Comparison of ENCODE assay signal across 17 cellular contexts in the genomic region with DNA sequence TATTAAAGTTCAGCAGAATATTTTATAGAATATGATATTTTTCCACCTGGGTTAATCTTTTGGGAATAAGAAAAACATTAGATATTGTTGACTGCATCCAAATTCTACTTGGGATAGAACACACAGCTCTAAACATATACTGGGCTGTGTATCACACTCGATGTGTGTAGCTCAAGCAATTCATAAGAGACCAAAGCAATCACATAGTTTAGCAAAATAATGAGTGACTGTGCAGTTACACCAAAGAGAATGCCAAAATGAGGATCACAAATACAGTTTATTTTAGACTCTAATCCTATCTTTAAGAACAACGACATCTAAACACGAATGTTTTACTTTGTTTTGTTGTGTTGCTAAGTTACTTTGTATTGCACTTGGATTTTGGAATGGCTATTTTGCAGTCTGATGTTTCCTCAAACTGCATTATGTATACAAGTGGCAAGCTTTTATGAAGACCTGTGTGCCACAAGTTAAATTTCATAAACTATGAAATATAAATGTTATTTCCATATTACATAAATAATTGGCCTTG.
A peak's percentile ranks its signal among the peaks of the same experiment; 100 is the strongest.
DNase-seq lines count a peak whose midpoint lies in the region; ATAC-seq, FAIRE-seq and TF ChIP-seq lines count a peak whose summit lies in the region.
"Had no signal": no experiment of that assay in that cellular context is flagged by ENCODE, and none has a peak within 500 bp of the region (broad histone marks: within the 10 kb centered on the region; RNA-seq: fewer than 3 reads in every experiment).

No MANE protein-coding gene starts in this region.

- no peaks in the 10 kb centered on the region for H3K27me3 ChIP-seq in astrocyte (ENCODE audit: insufficient read depth, low read length)
- H3K27me3 ChIP-seq in left ventricle myocardium inferior (ENCODE audit: low read depth), result no peaks in the 10 kb centered on the region
- no peaks in the 10 kb centered on the region for H3K27me3 ChIP-seq in Karpas-422 (ENCODE audit: low read length)
- H3K27me3 ChIP-seq: adrenal gland had no signal

- DNase-seq in AG10803 (ENCODE audit: low read depth) (peak; percentile 50), astrocyte (ENCODE audit: low read depth) (no peak), left ventricle myocardium inferior (no peak), sciatic nerve (ENCODE audit: low spot score) (no peak), HEK293T (ENCODE audit: extremely low spot score) (no peak), foreskin fibroblast (no peak), Karpas-422 (no peak), OCI-M1 (lab: John Stamatoyannopoulos, UW) (no peak)
- DNase-seq: activated CD4-positive, alpha-beta T cell treated with anti-CD3 and anti-CD28 coated beads, Interleukin-2, amount 10 ng/mL, durations not matched to agents 7 days and 5 days; activated T-cell treated with anti-CD3 and anti-CD28 coated beads, Interleukin-2, amount 50 U/mL, for 4 hours; adrenal gland; islet precursor cell; MM.1S; NCI-H2171 treated with DMSO at 0.1 percent for 48 hours; SIG-M5; stimulated activated CD4-positive, alpha-beta T cell treated with anti-CD3 and anti-CD28 coated beads, Interleukin-4, amount 100 ng/mL, for 24 hours had no signal

- no peaks in the 10 kb centered on the region for H3K27me3 Mint-ChIP-seq in astrocyte (ENCODE audit: low read depth, unreplicated experiment)
- H3K27me3 Mint-ChIP-seq: activated CD4-positive, alpha-beta T cell treated with anti-CD3 and anti-CD28 coated beads, Interleukin-2, amount 10 ng/mL, durations not matched to agents 7 days and 5 days had no signal

- no peaks in the 10 kb centered on the region for H3K9me3 Mint-ChIP-seq in astrocyte (ENCODE audit: unreplicated experiment)
- H3K9me3 Mint-ChIP-seq: activated CD4-positive, alpha-beta T cell treated with anti-CD3 and anti-CD28 coated beads, Interleukin-2, amount 10 ng/mL, durations not matched to agents 7 days and 5 days; activated T-cell treated with anti-CD3 and anti-CD28 coated beads, Interleukin-2, amount 50 U/mL, for 4 hours had no signal

- H3K4me1 ChIP-seq in astrocyte (ENCODE audit: insufficient read depth, low read length), result peaks cover 17% of the 10 kb centered on the region
- H3K4me1 ChIP-seq in left ventricle myocardium inferior, result peaks cover 73% of the 10 kb centered on the region
- no peaks in the 10 kb centered on the region for H3K4me1 ChIP-seq in Karpas-422 (ENCODE audit: low read length)
- H3K4me1 ChIP-seq: adrenal gland had no signal

- TF ChIP-seq CTCF in AG10803 (conservative IDR thresholded peaks at IDR 0.05; ENCODE audit: low read length), result no peak
- no peak for TF ChIP-seq CTCF in astrocyte (IDR thresholded peaks at IDR 0.05; ENCODE audit: insufficient read depth, low read depth, low read length)
- no peak for TF ChIP-seq CTCF in left ventricle myocardium inferior (IDR thresholded peaks at IDR 0.05; ENCODE audit: borderline replicate concordance)
- TF ChIP-seq CTCF in foreskin fibroblast (IDR thresholded peaks at IDR 0.05; ENCODE audit: low read depth, low read length), result no peak

- H3K9ac ChIP-seq in astrocyte (ENCODE audit: low read length) (no peak overlapping the region), Karpas-422 (ENCODE audit: low read length) (no peak overlapping the region)

- H3K4me2 ChIP-seq in astrocyte (ENCODE audit: low read length) (no peak overlapping the region), Karpas-422 (ENCODE audit: low read depth, low read length, poor library complexity, severe bottlenecking) (no peak overlapping the region)

- H2AFZ ChIP-seq in astrocyte (ENCODE audit: low read depth, low read length) (no peak overlapping the region), Karpas-422 (ENCODE audit: low read length) (no peak overlapping the region)

- peak overlapping the region; percentile 85 for H3K27ac ChIP-seq in astrocyte (ENCODE audit: low read depth, low read length)
- peak overlapping the region; percentile 65 for H3K27ac ChIP-seq in left ventricle myocardium inferior (replicated peaks)
- no peak overlapping the region for H3K27ac ChIP-seq in Karpas-422 (ENCODE audit: low read length)
- H3K27ac ChIP-seq: adrenal gland had no signal

- H4K20me1 ChIP-seq in astrocyte (ENCODE audit: insufficient read depth, low read length), result no peaks in the 10 kb centered on the region
- no peaks in the 10 kb centered on the region for H4K20me1 ChIP-seq in Karpas-422 (ENCODE audit: insufficient read depth, low read depth, low read length)

- H3K36me3 Mint-ChIP-seq in astrocyte (ENCODE audit: low read depth, unreplicated experiment), result peaks cover 18% of the 10 kb centered on the region

- no peaks in the 10 kb centered on the region for H3K9me3 ChIP-seq in astrocyte (ENCODE audit: insufficient read depth, low read depth, low read length)
- no peaks in the 10 kb centered on the region for H3K9me3 ChIP-seq in left ventricle myocardium inferior (replicated peaks)
- H3K9me3 ChIP-seq in Karpas-422 (ENCODE audit: low read length), result no peaks in the 10 kb centered on the region

- ATAC-seq in sciatic nerve, result peak; percentile 53
- ATAC-seq: activated T-cell treated with anti-CD3 and anti-CD28 coated beads, Interleukin-2, amount 50 U/mL, for 4 hours had no signal

- H3K9me2 ChIP-seq in Karpas-422 (replicated peaks; ENCODE audit: insufficient read depth, low read length), result no peaks in the 10 kb centered on the region

- FAIRE-seq in astrocyte (lab: Jason Lieb, UNC), result no peak
- FAIRE-seq: frontal cortex had no signal

- H3K79me2 ChIP-seq in astrocyte (ENCODE audit: insufficient read depth, low read length) (no peaks in the 10 kb centered on the region), Karpas-422 (ENCODE audit: low read length) (no peaks in the 10 kb centered on the region)

- no peak overlapping the region for H3K4me3 ChIP-seq in AG10803 (ENCODE audit: low read length)
- no peak overlapping the region for H3K4me3 ChIP-seq in astrocyte (ENCODE audit: insufficient read depth, low read depth, low read length)
- H3K4me3 ChIP-seq in left ventricle myocardium inferior, result no peak overlapping the region
- no peak overlapping the region for H3K4me3 ChIP-seq in foreskin fibroblast (ENCODE audit: low read depth in 1 of 2, low read length in 2 of 2)
- H3K4me3 ChIP-seq in Karpas-422 (ENCODE audit: low read length), result no peak overlapping the region
- H3K4me3 ChIP-seq: adrenal gland had no signal

- POLR2A ChIA-PET in HEK293T (lab: Yijun Ruan, JAX), result no interaction called here

- H3K27ac Mint-ChIP-seq in astrocyte (ENCODE audit: unreplicated experiment), result peak overlapping the region; percentile 90
- H3K27ac Mint-ChIP-seq: activated CD4-positive, alpha-beta T cell treated with anti-CD3 and anti-CD28 coated beads, Interleukin-2, amount 10 ng/mL, durations not matched to agents 7 days and 5 days had no signal

- peaks cover 63% of the 10 kb centered on the region for H3K36me3 ChIP-seq in astrocyte (ENCODE audit: insufficient read depth, low read length)
- peaks cover 71% of the 10 kb centered on the region for H3K36me3 ChIP-seq in left ventricle myocardium inferior
- no peaks in the 10 kb centered on the region for H3K36me3 ChIP-seq in Karpas-422 (ENCODE audit: insufficient read depth, low read length)

- H3K4me1 Mint-ChIP-seq in astrocyte (ENCODE audit: low read depth, unreplicated experiment), result peaks cover 40% of the 10 kb centered on the region

- no peak overlapping the region for H3K4me3 Mint-ChIP-seq in astrocyte (ENCODE audit: unreplicated experiment)
- H3K4me3 Mint-ChIP-seq: activated CD4-positive, alpha-beta T cell treated with anti-CD3 and anti-CD28 coated beads, Interleukin-2, amount 10 ng/mL, durations not matched to agents 7 days and 5 days; activated T-cell treated with anti-CD3 and anti-CD28 coated beads, Interleukin-2, amount 50 U/mL, for 4 hours had no signal

- CTCF ChIA-PET in HEK293T (lab: Yijun Ruan, JAX), result no interaction called here

- intact Hi-C loops in left ventricle myocardium inferior (cut with micrococcal nuclease), result no loop called here
- intact Hi-C loops in sciatic nerve (cut with DNase I), result no loop called here

TF ChIP-seq in HEK293T, 16 proteins besides CTCF, POLR2A, EP300 and RAD21:
- no peak for TF ChIP-seq SUZ12 (IDR thresholded peaks at IDR 0.05)
- TF ChIP-seq LEF1 (IDR thresholded peaks at IDR 0.05; ENCODE audit: borderline replicate concordance), result no peak
- TF ChIP-seq BHLHE40 (IDR thresholded peaks at IDR 0.05; ENCODE audit: borderline replicate concordance), result no peak
- TF ChIP-seq CTBP1 (IDR thresholded peaks at IDR 0.05; ENCODE audit: borderline replicate concordance), result no peak
- no peak for TF ChIP-seq HDGF (IDR thresholded peaks at IDR 0.05; ENCODE audit: borderline replicate concordance)
- TF ChIP-seq FOXA1 (IDR thresholded peaks at IDR 0.05), result no peak
- no peak for TF ChIP-seq ZNF384 (IDR thresholded peaks at IDR 0.05)
